2 cellular contexts compared by ENCODE assay signal in the genomic region with DNA sequence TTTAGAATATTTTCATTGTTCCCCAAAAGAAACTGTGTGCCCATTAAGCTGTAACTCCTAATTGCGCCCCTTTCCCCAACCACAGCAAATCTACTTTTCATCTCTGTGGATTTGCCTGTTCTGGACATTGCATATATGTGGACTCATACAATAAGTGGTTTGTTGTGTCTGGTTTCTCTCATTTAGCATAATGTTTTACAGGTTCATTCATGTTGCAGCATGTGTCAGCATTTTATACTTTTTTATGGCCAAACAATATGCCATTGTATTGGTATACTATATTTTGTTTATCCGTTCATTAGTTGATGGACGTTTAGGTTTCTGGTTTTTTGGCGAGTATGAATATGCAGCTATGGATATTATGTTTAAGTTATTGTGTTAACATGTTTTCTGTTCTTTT.
TF ChIP-seq lines count a peak whose summit lies in the region.

No MANE protein-coding gene starts in this region.

TF ChIP-seq in HepG2, 621 proteins besides CTCF, POLR2A, EP300 and RAD21:
- TF ChIP-seq MAFK (conservative IDR thresholded peaks at IDR 0.05 in 1 of 2, IDR thresholded peaks at IDR 0.05 in 1 of 2; ENCODE audit: low read length in 2 of 2) (peak in 1 of 2 experiments; percentile 52; a peak in 2 of 4 replicates), MAFF (IDR thresholded peaks at IDR 0.05; ENCODE audit: low read depth, low read length) (0 out of 2 replicates have a peak, but pooled peaks have one; percentile 5), RARA (CRISPR knock-in tag; IDR thresholded peaks at IDR 0.05) (no peak), ZNF20 (CRISPR knock-in tag; IDR thresholded peaks at IDR 0.05) (no peak)
- TF ChIP-seq, protein P1, sequence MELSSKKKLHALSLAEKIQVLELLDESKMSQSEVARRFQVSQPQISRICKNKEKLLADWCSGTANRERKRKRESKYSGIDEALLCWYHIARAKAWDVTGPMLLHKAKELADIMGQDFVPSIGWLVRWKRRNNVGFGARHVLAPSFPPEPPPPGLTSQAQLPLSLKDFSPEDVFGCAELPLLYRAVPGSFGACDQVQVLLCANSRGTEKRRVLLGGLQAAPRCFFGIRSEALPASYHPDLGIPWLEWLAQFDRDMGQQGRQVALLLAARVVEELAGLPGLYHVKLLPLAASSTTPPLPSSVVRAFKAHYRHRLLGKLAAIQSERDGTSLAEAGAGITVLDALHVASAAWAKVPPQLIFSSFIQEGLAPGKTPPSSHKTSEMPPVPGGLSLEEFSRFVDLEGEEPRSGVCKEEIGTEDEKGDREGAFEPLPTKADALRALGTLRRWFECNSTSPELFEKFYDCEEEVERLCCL (CRISPR knock-in tag; IDR thresholded peaks at IDR 0.05; ENCODE audit: borderline replicate concordance), result no peak

TF ChIP-seq in K562, 482 proteins besides CTCF, POLR2A, EP300 and RAD21:
- no peak for TF ChIP-seq RBBP5 (IDR thresholded peaks at IDR 0.05; ENCODE audit: borderline replicate concordance, insufficient read depth, low read length, poor library complexity, severe bottlenecking)
- TF ChIP-seq ZNF316 (IDR thresholded peaks at IDR 0.05), result peak; percentile 28; the same call in 1 of the 2 replicates
- no peak for TF ChIP-seq ZNF217 (CRISPR knock-in tag; IDR thresholded peaks at IDR 0.05)
- no peak for TF ChIP-seq CBX2 (IDR thresholded peaks at IDR 0.05; ENCODE audit: insufficient read depth, low read length, poor library complexity, severe bottlenecking)
